In genomic region chr5:154761062-154761740, GRCh38 we compare ENCODE assay signal across 8 cellular contexts. TPM values are rescaled to one million over a fixed set of nuclear protein-coding genes. Genes with fewer than 3 reads are reported as not detected.
A peak's percentile ranks its signal among the peaks of the same experiment; 100 is the strongest.
DNase-seq lines count a peak whose midpoint lies in the region; ATAC-seq and TF ChIP-seq lines count a peak whose summit lies in the region.

No MANE protein-coding gene starts in this region.

- H3K4me1 Mint-ChIP-seq in H9 = peaks cover 57% of the 10 kb centered on the region in 2 experiments
- peaks cover 62% of the 10 kb centered on the region for H3K4me1 Mint-ChIP-seq in memory B cell

- H3K79me2 ChIP-seq in H9 (ENCODE audit: insufficient read depth, low read length) = peaks cover 94% of the 10 kb centered on the region
- H3K79me2 ChIP-seq in SU-DHL-6 (ENCODE audit: insufficient read depth, low read length) = peaks cover 99% of the 10 kb centered on the region

- no peak overlapping the region for H3K14ac ChIP-seq in H9 (ENCODE audit: insufficient read depth, low read length)

- peaks cover 8% of the 10 kb centered on the region for H3K23me2 ChIP-seq in H9 (ENCODE audit: insufficient read length, low read depth, low read length, poor library complexity, severe bottlenecking)

- in situ Hi-C loops in GM13976 (cut with MboI; ENCODE audit: low sequenced_read_pairs, unreplicated experiment) = no loop called here

- H3K23ac ChIP-seq in H9 (ENCODE audit: insufficient read length, low read depth, low read length) = no peak overlapping the region

- no peak overlapping the region for H2BK120ac ChIP-seq in H9 (ENCODE audit: low read depth, low read length, poor library complexity, severe bottlenecking)

- H3K27me3 Mint-ChIP-seq in H9 (ENCODE audit: low read depth) = peaks cover 2% of the 10 kb centered on the region; the same call in 1 of the 2 replicates
- H3K27me3 Mint-ChIP-seq in memory B cell = no peaks in the 10 kb centered on the region

- peak; percentile 42 for ATAC-seq in GM18502 (IDR thresholded peaks at IDR 0.05; ENCODE audit: poor library complexity, unreplicated experiment)
- peak; percentile 61 for ATAC-seq in memory B cell (ENCODE audit: low read depth)
- ATAC-seq in HG03097 (IDR thresholded peaks at IDR 0.05; ENCODE audit: low FRiP score, unreplicated experiment) = no peak

- no peak overlapping the region for H3T11ph ChIP-seq in H9 (ENCODE audit: low read length)

- no peak overlapping the region for H3K56ac ChIP-seq in H9 (ENCODE audit: insufficient read length, low read depth, low read length)

- H3K9me2 ChIP-seq in SU-DHL-6 (replicated peaks; ENCODE audit: insufficient read depth, low read length) = no peaks in the 10 kb centered on the region

- H2AFZ ChIP-seq in H9 (ENCODE audit: low read length) (no peak overlapping the region), SU-DHL-6 (ENCODE audit: low read depth, low read length, severe bottlenecking) (no peak overlapping the region)

- TF ChIP-seq CTCF in H9 (conservative IDR thresholded peaks at IDR 0.05) = no peak
- TF ChIP-seq CTCF in SU-DHL-6 (IDR thresholded peaks at IDR 0.05; ENCODE audit: insufficient read depth, low read length, poor library complexity, severe bottlenecking) = no peak
- no peak for TF ChIP-seq CTCF in GM13976 (IDR thresholded peaks at IDR 0.05; ENCODE audit: borderline replicate concordance, control extremely low read depth, extremely low read depth, insufficient read depth, missing control alignments)

- H3K18ac ChIP-seq in H9 (ENCODE audit: insufficient read length, low read depth, low read length) = no peak overlapping the region

- H4K91ac ChIP-seq in H9 (ENCODE audit: insufficient read length, low read depth, low read length) = no peak overlapping the region

- H3K4ac ChIP-seq in H9 (ENCODE audit: low read depth, low read length) = no peak overlapping the region

- no peak overlapping the region for H2BK12ac ChIP-seq in H9 (ENCODE audit: insufficient read length, low read depth, low read length)

- H3K9me3 Mint-ChIP-seq in H9 (peaks cover 0 to 3% of the 10 kb centered on the region in 2 experiments; a peak in 2 of 5 replicates), memory B cell (no peaks in the 10 kb centered on the region)

- peaks cover 0 to 8% (median 4%) of the 10 kb centered on the region in 3 experiments; a peak in 3 of 7 replicates for H3K36me3 Mint-ChIP-seq in H9 (ENCODE audit: insufficient read depth in 1 of 3, low read depth in 3 of 3)
- peaks cover 3% of the 10 kb centered on the region for H3K36me3 Mint-ChIP-seq in memory B cell

- H3K4me3 Mint-ChIP-seq in H9 (peak overlapping the region in 1 of 2 experiments; percentile 73; a peak in 3 of 5 replicates), memory B cell (peak overlapping the region; percentile 66)

- DNase-seq in H9 (no peak), memory B cell (ENCODE audit: low spot score in 2 of 2) (peak; percentile 38 to 43), NCI-H748 (lab: John Stamatoyannopoulos, UW; ENCODE audit: unreplicated experiment) (no peak), glomerular visceral epithelial cell (ENCODE audit: extremely low spot score) (no peak), GM13976 (ENCODE audit: low spot score) (no peak)

- no peak overlapping the region for H4K5ac ChIP-seq in H9 (ENCODE audit: insufficient read length, low read depth, low read length)

- no peaks in the 10 kb centered on the region for H4K20me1 ChIP-seq in H9 (ENCODE audit: control insufficient read depth, insufficient read depth, insufficient read length)
- peaks cover 47% of the 10 kb centered on the region for H4K20me1 ChIP-seq in SU-DHL-6 (ENCODE audit: low read depth, low read length)

- H3K4me1 ChIP-seq in H9 (ENCODE audit: insufficient read depth, low read length) = peaks cover 16% of the 10 kb centered on the region

- H3K4me2 ChIP-seq in H9 (ENCODE audit: insufficient read depth, insufficient read length, low read length) = no peak overlapping the region
- H3K4me2 ChIP-seq in SU-DHL-6 (ENCODE audit: low read depth, low read length, poor library complexity, severe bottlenecking) = peak overlapping the region; percentile 76

- H3K79me1 ChIP-seq in H9 (ENCODE audit: insufficient read depth, low read depth, low read length, poor library complexity, severe bottlenecking) = no peaks in the 10 kb centered on the region

- no peak overlapping the region for H2BK20ac ChIP-seq in H9 (ENCODE audit: low read depth, low read length, poor library complexity, severe bottlenecking)

- H4K8ac ChIP-seq in H9 (replicated peaks; ENCODE audit: insufficient read length, low read depth, low read length) = no peak overlapping the region

- H3K36me3 ChIP-seq in SU-DHL-6 (ENCODE audit: low read length) = no peaks in the 10 kb centered on the region; the same call in 1 of the 2 replicates

- H2BK15ac ChIP-seq in H9 (ENCODE audit: low read depth, low read length) = no peak overlapping the region

- no CpG with 5 or more reads among the region's 5 CpGs for WGBS in H9 (ENCODE audit: extremely low coverage, insufficient read length, low lambda C conversion rate)

- no peaks in the 10 kb centered on the region for H3K27me3 ChIP-seq in H9 (ENCODE audit: insufficient read depth, low read length)
- no peaks in the 10 kb centered on the region for H3K27me3 ChIP-seq in SU-DHL-6 (ENCODE audit: low read length)

- H3K27ac ChIP-seq in H9 (ENCODE audit: insufficient read length, low read depth, low read length) (no peak overlapping the region), SU-DHL-6 (ENCODE audit: low read depth, low read length) (peak overlapping the region; percentile 35)

- H3K27ac Mint-ChIP-seq in H9 = peak overlapping the region; percentile 42 to 84 (median 61); a peak in 5 of 7 replicates
- peak overlapping the region; percentile 97 for H3K27ac Mint-ChIP-seq in memory B cell

- peaks cover 11% of the 10 kb centered on the region; the same call in 1 of the 2 replicates for H3F3A ChIP-seq in SU-DHL-6 (ENCODE audit: insufficient read depth)

- H3K9ac ChIP-seq in H9 (ENCODE audit: extremely low read depth, insufficient read length, low read length) = no peak overlapping the region
- H3K9ac ChIP-seq in SU-DHL-6 (ENCODE audit: low read length) = peak overlapping the region; percentile 43; the same call in 1 of the 2 replicates

- H2BK5ac ChIP-seq in H9 (ENCODE audit: insufficient read length, low read length) = no peak overlapping the region

- H3K9me3 ChIP-seq in H9 (ENCODE audit: control insufficient read depth, low read depth, low read length) (no peaks in the 10 kb centered on the region), SU-DHL-6 (ENCODE audit: insufficient read depth, low read length) (no peaks in the 10 kb centered on the region)

- no peak overlapping the region for H3K4me3 ChIP-seq in SU-DHL-6 (ENCODE audit: insufficient read depth, low read length, poor library complexity, severe bottlenecking)

- no peak overlapping the region for H2AK5ac ChIP-seq in H9 (ENCODE audit: insufficient read length, low read length)

RNA-seq across cellular contexts. Expression of gene LARP1, which starts 6.0 kb away (rescaled TPM):
- 370 and 405 TPM in 2 replicates for total RNA-seq in H9 (2021)

Comparison
In these comparisons a context has a peak if more than half of its experiments do, and no peak if none do; other contexts are left out.
1. DNase-seq: peak in memory B cell (2 of 2); none in H9 (single experiment), NCI-H748 (single experiment), glomerular visceral epithelial cell (single experiment) and GM13976 (single experiment).